ENCODE assay signal across 17 cellular contexts in genomic region chr20:56865055-56865454, GRCh38.
DNase-seq lines count a peak whose midpoint lies in the region; ATAC-seq and TF ChIP-seq lines count a peak whose summit lies in the region.
"Had no signal": no experiment of that assay in that cellular context is flagged by ENCODE, and none has a peak within 500 bp of the region (broad histone marks: within the 10 kb centered on the region; RNA-seq: fewer than 3 reads in every experiment).

No MANE protein-coding gene starts in this region.

- no peak overlapping the region for H2AFZ ChIP-seq in HCT116 (ENCODE audit: low read depth, low read length, poor library complexity, severe bottlenecking)

- TF ChIP-seq POLR2A in HCT116 (IDR thresholded peaks at IDR 0.05; ENCODE audit: borderline replicate concordance, extremely low read depth, insufficient read depth, insufficient read length) = no peak
- no peak for TF ChIP-seq POLR2A in transverse colon (IDR thresholded peaks at IDR 0.05)

- intact Hi-C loops in HCT116 (cut with micrococcal nuclease) = no loop called here
- intact Hi-C loops in transverse colon (cut with DNase I; ENCODE audit: low total_unique reads) = no loop called here

- no peaks in the 10 kb centered on the region for H3K9me2 ChIP-seq in HCT116 (ENCODE audit: insufficient read depth)

- CTCF ChIA-PET in HCT116 (lab: Charles Lee) = no interaction called here

- TF ChIP-seq CTCF in HCT116 (IDR thresholded peaks at IDR 0.05 in 2 of 3, conservative IDR thresholded peaks at IDR 0.05 in 1 of 3; ENCODE audit: borderline replicate concordance in 1 of 3, insufficient read depth in 1 of 3, low read depth in 2 of 3, low read length in 2 of 3) (no peak), transverse colon (IDR thresholded peaks at IDR 0.05) (no peak)

- H3K4me2 ChIP-seq in HCT116 (ENCODE audit: low read length) = no peak overlapping the region
- H3K4me2 ChIP-seq: BLaER1 treated with 17β-estradiol and CSF1 and Interleukin-3, amounts not matched to agents 10 nM and 100 nM had no signal

- 46% methylated on average over 10 of the region's 10 CpGs; no CpG with 5 or more reads in 1 of the 2 donors for WGBS in transverse colon (ENCODE audit: low coverage in 1 of 2), 2 donors

- peaks cover 19% of the 10 kb centered on the region for H3K27me3 ChIP-seq in HCT116 (ENCODE audit: insufficient read depth, low read length)
- no peaks in the 10 kb centered on the region for H3K27me3 ChIP-seq in muscle layer of colon (ENCODE audit: control insufficient read depth in 1 of 2, insufficient read depth in 2 of 2, low read length in 2 of 2)
- H3K27me3 ChIP-seq in transverse colon = no peaks in the 10 kb centered on the region
- H3K27me3 ChIP-seq: BLaER1 treated with 17β-estradiol and CSF1 and Interleukin-3, amounts not matched to agents 10 nM and 100 nM had no signal

- RAD21 ChIA-PET in HCT116 (lab: Charles Lee; ENCODE audit: low non-redundant PET in 1 of 2, low total read pairs in 2 of 2, uncharacterized antibody in 2 of 2, unreplicated experiment in 2 of 2) = no interaction called here

- DNase-seq in HCT116 (ENCODE audit: low read depth, low spot score) = no peak
- DNase-seq in transverse colon = peak; percentile 22
- DNase-seq in middle frontal gyrus (ENCODE audit: extremely low spot score, low spot score) = no peak
- no peak for DNase-seq in stimulated activated CD4-positive, alpha-beta T cell treated with anti-CD3 and anti-CD28 coated beads, Interleukin-4, amount 100 ng/mL, for 4 hours
- DNase-seq: DMS 273 treated with DMSO at 0.1 percent for 48 hours, EL, H7, NCI-H1092 treated with DMSO at 0.1 percent for 48 hours, NCI-H1694, NCI-H2107, NCI-H345, NCI-H526 treated with DMSO at 0.1 percent for 48 hours had no signal

- TF ChIP-seq EP300 in transverse colon (IDR thresholded peaks at IDR 0.05; ENCODE audit: low read depth) = no peak

- H3K4me1 ChIP-seq in HCT116 (ENCODE audit: control insufficient read depth in 1 of 2, insufficient read depth in 2 of 2, low read length in 2 of 2) (no peaks in the 10 kb centered on the region), muscle layer of colon (ENCODE audit: insufficient read depth, low read length) (peaks cover 20% of the 10 kb centered on the region), transverse colon (peaks cover 2 to 10% (median 2%) of the 10 kb centered on the region in 4 donors)
- H3K4me1 ChIP-seq: SJSA1 had no signal

- no peak for TF ChIP-seq RAD21 in HCT116 (IDR thresholded peaks at IDR 0.05; ENCODE audit: low read depth)

- no peaks in the 10 kb centered on the region for H3K36me3 ChIP-seq in HCT116 (ENCODE audit: control insufficient read depth in 1 of 2, insufficient read depth in 2 of 2, low read length in 2 of 2)
- H3K36me3 ChIP-seq in muscle layer of colon (ENCODE audit: insufficient read depth, low read length) = no peaks in the 10 kb centered on the region
- H3K36me3 ChIP-seq in transverse colon = no peaks in the 10 kb centered on the region
- H3K36me3 ChIP-seq: BLaER1 treated with 17β-estradiol and CSF1 and Interleukin-3, amounts not matched to agents 10 nM and 100 nM; SJSA1 had no signal

- BruUV-seq in HCT116 (replicated peaks; lab: Mats Ljungman, UMichigan) = no TSS peak

- no peaks in the 10 kb centered on the region for H4K20me1 ChIP-seq in HCT116 (ENCODE audit: insufficient read depth)
- H4K20me1 ChIP-seq: BLaER1 treated with 17β-estradiol and CSF1 and Interleukin-3, amounts not matched to agents 10 nM and 100 nM had no signal

- ATAC-seq in HCT116 (no peak), esophagus mucosa (peak; percentile 93), HG02970 (IDR thresholded peaks at IDR 0.05; ENCODE audit: low FRiP score, unreplicated experiment) (no peak)

- H3K9ac ChIP-seq in HCT116 (ENCODE audit: low read length) = no peak overlapping the region
- no peak overlapping the region for H3K9ac ChIP-seq in muscle layer of colon (ENCODE audit: low read length)
- H3K9ac ChIP-seq: BLaER1 treated with 17β-estradiol and CSF1 and Interleukin-3, amounts not matched to agents 10 nM and 100 nM had no signal

- H3K4me3 ChIP-seq in HCT116 (replicated peaks in 1 of 2; ENCODE audit: low read depth in 1 of 2, low read length in 2 of 2) = no peak overlapping the region
- no peak overlapping the region for H3K4me3 ChIP-seq in muscle layer of colon (ENCODE audit: low read depth in 1 of 2, low read length in 2 of 2)
- no peak overlapping the region for H3K4me3 ChIP-seq in transverse colon
- H3K4me3 ChIP-seq: BLaER1 treated with 17β-estradiol and CSF1 and Interleukin-3, amounts not matched to agents 10 nM and 100 nM; SJSA1 had no signal

- H3K9me3 ChIP-seq in HCT116 (ENCODE audit: control insufficient read depth in 1 of 2, insufficient read depth in 1 of 2, low read depth in 1 of 2, low read length in 2 of 2) (no peaks in the 10 kb centered on the region), muscle layer of colon (ENCODE audit: low read length) (no peaks in the 10 kb centered on the region), transverse colon (no peaks in the 10 kb centered on the region)

- POLR2A ChIA-PET in HCT116 (lab: Charles Lee) = no interaction called here

- no peak overlapping the region for H3K27ac ChIP-seq in HCT116 (ENCODE audit: low read depth, low read length)
- peak overlapping the region; percentile 51 for H3K27ac ChIP-seq in muscle layer of colon (ENCODE audit: low read depth, low read length)
- H3K27ac ChIP-seq in transverse colon = peak overlapping the region in 3 of 4 donors; percentile 17 to 48 (median 31)
- H3K27ac ChIP-seq: BLaER1 treated with 17β-estradiol and CSF1 and Interleukin-3, amounts not matched to agents 10 nM and 100 nM; SJSA1 had no signal

- in situ Hi-C loops in transverse colon (cut with MboI; ENCODE audit: low pct_ligation_motif_present in 1 of 4, low pct_unique_long_range_greater_than_20kb in 1 of 4, low sequenced_read_pairs in 3 of 4) = no loop called here

- H3K79me2 ChIP-seq in HCT116 (ENCODE audit: insufficient read depth, low read length) = no peaks in the 10 kb centered on the region

TF ChIP-seq in HCT116, 20 proteins besides CTCF, POLR2A, EP300 and RAD21:
- no peak for TF ChIP-seq POLR2AphosphoS5 (IDR thresholded peaks at IDR 0.05; ENCODE audit: low read depth, low read length)
- TF ChIP-seq TCF7L2 (IDR thresholded peaks at IDR 0.05; ENCODE audit: borderline replicate concordance, extremely low read depth, insufficient read depth, insufficient read length) = peak; percentile 29
- no peak for TF ChIP-seq MAX (IDR thresholded peaks at IDR 0.05)
- no peak for TF ChIP-seq SIN3A (IDR thresholded peaks at IDR 0.05; ENCODE audit: low read depth)
